Comparison of ENCODE assay signal across 1 cellular context in genomic region chr16:66661210-66661560, GRCh38.
TF ChIP-seq lines count a peak whose summit lies in the region.

No MANE protein-coding gene starts in this region.

TF ChIP-seq in HepG2, 621 proteins besides CTCF, POLR2A, EP300 and RAD21:
- TF ChIP-seq ZNF121 (CRISPR knock-in tag; IDR thresholded peaks at IDR 0.05) (no peak), CREB1 (IDR thresholded peaks at IDR 0.05) (no peak), CREB1 (CRISPR knock-in tag; IDR thresholded peaks at IDR 0.05) (0 out of 2 replicates have a peak, but pooled peaks have one; percentile 33), ZSCAN22 (CRISPR knock-in tag; IDR thresholded peaks at IDR 0.05) (no peak), NCOR1 (IDR thresholded peaks at IDR 0.05; ENCODE audit: borderline replicate concordance, low read length) (0 out of 2 replicates have a peak, but pooled peaks have one; percentile 10), REXO4 (CRISPR knock-in tag; IDR thresholded peaks at IDR 0.05; ENCODE audit: borderline replicate concordance) (no peak), ZNF564 (CRISPR knock-in tag; IDR thresholded peaks at IDR 0.05) (0 out of 2 replicates have a peak, but pooled peaks have one; percentile 1), DMAP1 (CRISPR knock-in tag; IDR thresholded peaks at IDR 0.05) (0 out of 2 replicates have a peak, but pooled peaks have one; percentile 2), HHEX (CRISPR knock-in tag; IDR thresholded peaks at IDR 0.05) (no peak), NR0B2 (CRISPR knock-in tag; IDR thresholded peaks at IDR 0.05) (no peak), ZNF782 (CRISPR knock-in tag; IDR thresholded peaks at IDR 0.05; ENCODE audit: borderline replicate concordance) (no peak), ERF (CRISPR knock-in tag; IDR thresholded peaks at IDR 0.05) (no peak), ZFP62 (CRISPR knock-in tag; IDR thresholded peaks at IDR 0.05) (no peak), MBNL3 (CRISPR knock-in tag; conservative IDR thresholded peaks at IDR 0.05) (no peak), GMEB1 (CRISPR knock-in tag; IDR thresholded peaks at IDR 0.05; ENCODE audit: borderline replicate concordance) (no peak), ZNF280B (CRISPR knock-in tag; IDR thresholded peaks at IDR 0.05; ENCODE audit: borderline replicate concordance) (no peak), IKZF4 (CRISPR knock-in tag; IDR thresholded peaks at IDR 0.05; ENCODE audit: borderline replicate concordance, low read depth, not compliant biosample characterization) (no peak), ZNF7 (CRISPR knock-in tag; IDR thresholded peaks at IDR 0.05) (0 out of 2 replicates have a peak, but pooled peaks have one; percentile 42), GATAD2A (CRISPR knock-in tag; IDR thresholded peaks at IDR 0.05) (no peak), MZF1 (CRISPR knock-in tag; IDR thresholded peaks at IDR 0.05; ENCODE audit: borderline replicate concordance) (no peak), ZNF230 (CRISPR knock-in tag; IDR thresholded peaks at IDR 0.05) (0 out of 2 replicates have a peak, but pooled peaks have one; percentile 6), FOXA3 (CRISPR knock-in tag; IDR thresholded peaks at IDR 0.05) (no peak), SMAD3 (CRISPR knock-in tag; IDR thresholded peaks at IDR 0.05) (no peak)
TF ChIP-seq in HepG2: peak in this region for 6.
